Comparison of ENCODE assay signal across 7 cellular contexts in genomic region chr6:158606011-158606410, GRCh38. TPM values are rescaled to one million over a fixed set of nuclear protein-coding genes. Genes with fewer than 3 reads are reported as not detected.
DNase-seq lines count a peak whose midpoint lies in the region; ATAC-seq and TF ChIP-seq lines count a peak whose summit lies in the region.
"Not testable (repeated sequence)": the region's sequence is repeated elsewhere in the genome, so short reads cannot be mapped to it uniquely, and the experiment has no call there.

No MANE protein-coding gene starts in this region.

- H3K4me1 Mint-ChIP-seq in activated CD4-positive, alpha-beta T cell treated with anti-CD3 and anti-CD28 coated beads, Interleukin-2, amount 10 ng/mL, durations not matched to agents 7 days and 5 days = peaks cover 11% of the 10 kb centered on the region
- H3K4me1 Mint-ChIP-seq in activated T-helper 2 cell treated with anti-CD3 and anti-CD28 coated beads, Interferon-gamma antibody, Interleukin-2, Interleukin-4, amounts not matched to agents 10 μg/mL and 5 μg/mL and 100 μg/mL, durations not matched to agents 14 hours and 24 hours and 36 hours (ENCODE audit: low read depth); nephron progenitor cell; stimulated activated naive CD8-positive, alpha-beta T cell treated with anti-CD3 and anti-CD28 coated beads, Interleukin-15, Interleukin-2, amounts not matched to agents 100 ng/mL and 50 ng/mL, for 24 hours (ENCODE audit: low read depth): not testable (repeated sequence)

- H3K9me3 ChIP-seq in HEK293 (ENCODE audit: control insufficient read depth, insufficient read depth, low read depth, low read length) = not testable (repeated sequence)

- H3K27ac ChIP-seq in HEK293 (ENCODE audit: extremely low read depth, low read depth, low read length) = not testable (repeated sequence)
- H3K27ac ChIP-seq in dorsolateral prefrontal cortex = peak overlapping the region in 37 of 59 donors; percentile 1 to 69 (median 41)

- ATAC-seq in left colon = peak; percentile 9

- not testable (repeated sequence) for H3K4me3 Mint-ChIP-seq in activated CD4-positive, alpha-beta T cell treated with anti-CD3 and anti-CD28 coated beads, Interleukin-2, amount 10 ng/mL, durations not matched to agents 7 days and 5 days; activated T-helper 2 cell treated with anti-CD3 and anti-CD28 coated beads, Interferon-gamma antibody, Interleukin-2, Interleukin-4, amounts not matched to agents 10 μg/mL and 5 μg/mL and 100 μg/mL, durations not matched to agents 14 hours and 24 hours and 36 hours (ENCODE audit: low read depth); nephron progenitor cell; stimulated activated naive CD8-positive, alpha-beta T cell treated with anti-CD3 and anti-CD28 coated beads, Interleukin-15, Interleukin-2, amounts not matched to agents 100 ng/mL and 50 ng/mL, for 24 hours

- CTCF ChIA-PET in HEK293 (lab: Yijun Ruan, JAX) = interaction anchor here (0.6 to 4.2 kb wide), 12 partner anchors 10 to 392 kb away, joined by 3 to 39 read pairs (median 5); partner anchors contain the start of gene DYNLT1
- CTCF ChIA-PET in activated CD4-positive, alpha-beta T cell treated with anti-CD3 and anti-CD28 coated beads, Interleukin-2, amount 10 ng/mL, durations not matched to agents 7 days and 5 days (lab: Charles Lee) = interaction anchor here (0.9 to 3.5 kb wide), 14 partner anchors 14 to 385 kb away, joined by 3 to 9 read pairs (median 4); no protein-coding TSS in a partner anchor

- not testable (repeated sequence) for H3K27me3 ChIP-seq in dorsolateral prefrontal cortex

- DNase-seq in activated CD4-positive, alpha-beta T cell treated with anti-CD3 and anti-CD28 coated beads, Interleukin-2, amount 10 ng/mL, durations not matched to agents 7 days and 5 days; activated T-helper 2 cell treated with anti-CD3 and anti-CD28 coated beads, Interferon-gamma antibody, Interleukin-2, Interleukin-4, amounts not matched to agents 10 μg/mL and 5 μg/mL and 100 μg/mL, durations not matched to agents 14 hours and 24 hours and 36 hours (ENCODE audit: low spot score); dorsolateral prefrontal cortex; left colon; nephron progenitor cell: not testable (repeated sequence)

- POLR2A ChIA-PET in HEK293 (lab: Yijun Ruan, JAX); activated CD4-positive, alpha-beta T cell treated with anti-CD3 and anti-CD28 coated beads, Interleukin-2, amount 10 ng/mL, durations not matched to agents 7 days and 5 days (lab: Charles Lee): not testable (repeated sequence)

- peaks cover 37% of the 10 kb centered on the region for H3K36me3 Mint-ChIP-seq in activated CD4-positive, alpha-beta T cell treated with anti-CD3 and anti-CD28 coated beads, Interleukin-2, amount 10 ng/mL, durations not matched to agents 7 days and 5 days (ENCODE audit: low read depth)
- H3K36me3 Mint-ChIP-seq in activated T-helper 2 cell treated with anti-CD3 and anti-CD28 coated beads, Interferon-gamma antibody, Interleukin-2, Interleukin-4, amounts not matched to agents 10 μg/mL and 5 μg/mL and 100 μg/mL, durations not matched to agents 14 hours and 24 hours and 36 hours (ENCODE audit: low read depth) = peaks cover 69% of the 10 kb centered on the region
- peaks cover 37% of the 10 kb centered on the region for H3K36me3 Mint-ChIP-seq in nephron progenitor cell (ENCODE audit: low read depth)
- H3K36me3 Mint-ChIP-seq in stimulated activated naive CD8-positive, alpha-beta T cell treated with anti-CD3 and anti-CD28 coated beads, Interleukin-15, Interleukin-2, amounts not matched to agents 100 ng/mL and 50 ng/mL, for 24 hours (ENCODE audit: low read depth) = peaks cover 68% of the 10 kb centered on the region

- H3K4me3 ChIP-seq in HEK293 (ENCODE audit: low read depth, low read length); dorsolateral prefrontal cortex: not testable (repeated sequence)

- peaks cover 10 to 73% of the 10 kb centered on the region in 2 experiments; a peak in 2 of 3 replicates for H3K36me3 ChIP-seq in HEK293 (ENCODE audit: control insufficient read depth in 2 of 2, insufficient read depth in 1 of 2, low read length in 2 of 2)

- not testable (repeated sequence) for H3K9me3 Mint-ChIP-seq in activated CD4-positive, alpha-beta T cell treated with anti-CD3 and anti-CD28 coated beads, Interleukin-2, amount 10 ng/mL, durations not matched to agents 7 days and 5 days; activated T-helper 2 cell treated with anti-CD3 and anti-CD28 coated beads, Interferon-gamma antibody, Interleukin-2, Interleukin-4, amounts not matched to agents 10 μg/mL and 5 μg/mL and 100 μg/mL, durations not matched to agents 14 hours and 24 hours and 36 hours; nephron progenitor cell; stimulated activated naive CD8-positive, alpha-beta T cell treated with anti-CD3 and anti-CD28 coated beads, Interleukin-15, Interleukin-2, amounts not matched to agents 100 ng/mL and 50 ng/mL, for 24 hours

- not testable (repeated sequence) for H3K27me3 Mint-ChIP-seq in activated CD4-positive, alpha-beta T cell treated with anti-CD3 and anti-CD28 coated beads, Interleukin-2, amount 10 ng/mL, durations not matched to agents 7 days and 5 days; activated T-helper 2 cell treated with anti-CD3 and anti-CD28 coated beads, Interferon-gamma antibody, Interleukin-2, Interleukin-4, amounts not matched to agents 10 μg/mL and 5 μg/mL and 100 μg/mL, durations not matched to agents 14 hours and 24 hours and 36 hours (ENCODE audit: low read depth); nephron progenitor cell (ENCODE audit: low read depth, poor library complexity); stimulated activated naive CD8-positive, alpha-beta T cell treated with anti-CD3 and anti-CD28 coated beads, Interleukin-15, Interleukin-2, amounts not matched to agents 100 ng/mL and 50 ng/mL, for 24 hours

- TF ChIP-seq CTCF in HEK293 (tag by site-specific recombination; IDR thresholded peaks at IDR 0.05); dorsolateral prefrontal cortex (IDR thresholded peaks at IDR 0.05 in 54 of 56, conservative IDR thresholded peaks at IDR 0.05 in 2 of 56; ENCODE audit: low read depth in 1 of 56, partially characterized antibody in 56 of 56); nephron progenitor cell (IDR thresholded peaks at IDR 0.05): not testable (repeated sequence)

- H3K27ac Mint-ChIP-seq in activated CD4-positive, alpha-beta T cell treated with anti-CD3 and anti-CD28 coated beads, Interleukin-2, amount 10 ng/mL, durations not matched to agents 7 days and 5 days = peak overlapping the region; percentile 5
- peak overlapping the region; percentile 46 for H3K27ac Mint-ChIP-seq in activated T-helper 2 cell treated with anti-CD3 and anti-CD28 coated beads, Interferon-gamma antibody, Interleukin-2, Interleukin-4, amounts not matched to agents 10 μg/mL and 5 μg/mL and 100 μg/mL, durations not matched to agents 14 hours and 24 hours and 36 hours
- peak overlapping the region; percentile 32 for H3K27ac Mint-ChIP-seq in nephron progenitor cell
- peak overlapping the region; percentile 40 for H3K27ac Mint-ChIP-seq in stimulated activated naive CD8-positive, alpha-beta T cell treated with anti-CD3 and anti-CD28 coated beads, Interleukin-15, Interleukin-2, amounts not matched to agents 100 ng/mL and 50 ng/mL, for 24 hours

- intact Hi-C loops in activated T-helper 2 cell treated with anti-CD3 and anti-CD28 coated beads, Interferon-gamma antibody, Interleukin-2, Interleukin-4, amounts not matched to agents 10 μg/mL and 5 μg/mL and 100 μg/mL, durations not matched to agents 14 hours and 24 hours and 36 hours (cut with micrococcal nuclease) = not testable (repeated sequence)
- intact Hi-C loops in dorsolateral prefrontal cortex (cut with DNase I) = loop anchor here in 1 of 2 donors (10.0 kb wide), 1 partner anchor 91 kb away; no protein-coding TSS in a partner anchor
- intact Hi-C loops in left colon (cut with DNase I, micrococcal nuclease) = loop anchor here (10.0 kb wide), 1 partner anchor 391 kb away; no protein-coding TSS in a partner anchor

- not testable (repeated sequence) for H3K4me1 ChIP-seq in HEK293 (ENCODE audit: control insufficient read depth, insufficient read depth, low read length)

TF ChIP-seq in HEK293, 187 proteins besides CTCF, POLR2A, EP300 and RAD21 (continues in another document):
- peak; percentile 67 for TF ChIP-seq EGR2 (tag by site-specific recombination; IDR thresholded peaks at IDR 0.05; ENCODE audit: low read depth)
- peak; percentile 63 for TF ChIP-seq ZFHX2 (tag by site-specific recombination; conservative IDR thresholded peaks at IDR 0.05)

RNA-seq across cellular contexts. Expression of gene DYNLT1, which starts 38.5 kb away (rescaled TPM):
- 100 to 1,000 TPM in 1 of 2 experiments, 10 to 100 TPM in 1; 81.4 to 102 TPM for total RNA-seq in activated CD4-positive, alpha-beta T cell treated with anti-CD3 and anti-CD28 coated beads, Interleukin-2, amount 10 ng/mL, durations not matched to agents 7 days and 5 days
- 94.4 and 108 TPM in 2 replicates for total RNA-seq in activated T-helper 2 cell treated with anti-CD3 and anti-CD28 coated beads, Interferon-gamma antibody, Interleukin-2, Interleukin-4, amounts not matched to agents 10 μg/mL and 5 μg/mL and 100 μg/mL, durations not matched to agents 14 hours and 24 hours and 36 hours
- total RNA-seq in dorsolateral prefrontal cortex (10 to 100 TPM; 22.6 to 58.2 (median 34.6) TPM), left colon (100 to 1,000 TPM; 142 to 178 TPM)

RNA-seq across cellular contexts. Expression of gene SYTL3, which starts 43.8 kb away (rescaled TPM):
- 10 to 100 TPM; 25.8 to 26.9 TPM for total RNA-seq in activated CD4-positive, alpha-beta T cell treated with anti-CD3 and anti-CD28 coated beads, Interleukin-2, amount 10 ng/mL, durations not matched to agents 7 days and 5 days
- total RNA-seq in activated T-helper 2 cell treated with anti-CD3 and anti-CD28 coated beads, Interferon-gamma antibody, Interleukin-2, Interleukin-4, amounts not matched to agents 10 μg/mL and 5 μg/mL and 100 μg/mL, durations not matched to agents 14 hours and 24 hours and 36 hours = 232 and 242 TPM in 2 replicates
- total RNA-seq in dorsolateral prefrontal cortex (1 to 10 TPM in 110 of 120 experiments, under 1 TPM in 10; 0.46 to 8.3 (median 1.9) TPM), left colon (1 to 10 TPM; 2.6 to 2.7 TPM)

RNA-seq across cellular contexts. Expression of gene TMEM181, which starts 46.1 kb away (rescaled TPM):
- 10 to 100 TPM; 16.9 to 17.6 TPM for total RNA-seq in activated CD4-positive, alpha-beta T cell treated with anti-CD3 and anti-CD28 coated beads, Interleukin-2, amount 10 ng/mL, durations not matched to agents 7 days and 5 days
- 16.3 and 16.9 TPM in 2 replicates for total RNA-seq in activated T-helper 2 cell treated with anti-CD3 and anti-CD28 coated beads, Interferon-gamma antibody, Interleukin-2, Interleukin-4, amounts not matched to agents 10 μg/mL and 5 μg/mL and 100 μg/mL, durations not matched to agents 14 hours and 24 hours and 36 hours
- total RNA-seq in dorsolateral prefrontal cortex (10 to 100 TPM; 23.4 to 51.6 (median 36.0) TPM), left colon (10 to 100 TPM; 41.2 to 46.7 TPM)
